Comparison of ENCODE assay signal across 8 cellular contexts in the genomic region with DNA sequence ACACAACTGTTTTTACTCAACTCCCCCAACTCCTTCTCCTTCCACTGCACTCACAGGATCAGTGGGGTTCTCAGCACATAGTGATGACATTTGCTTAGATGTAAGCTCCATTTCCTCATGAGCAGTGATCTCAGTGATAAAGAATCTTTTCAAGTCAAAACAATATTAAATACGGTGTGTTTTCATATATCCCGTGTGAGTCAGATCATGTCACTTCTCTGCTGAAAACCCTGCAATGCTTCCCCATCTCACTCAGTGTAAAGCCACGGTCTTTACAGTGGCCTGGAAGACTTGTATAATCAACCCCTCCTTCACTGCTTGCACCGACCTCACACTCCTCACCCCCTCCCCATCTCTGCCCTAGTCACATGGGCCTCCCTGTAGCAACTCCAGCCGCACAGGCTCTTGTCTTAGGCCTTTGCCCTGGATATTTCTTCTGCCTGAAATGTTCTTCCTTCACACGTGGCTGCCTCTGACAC.
A peak's percentile ranks its signal among the peaks of the same experiment; 100 is the strongest.
DNase-seq lines count a peak whose midpoint lies in the region; ATAC-seq and TF ChIP-seq lines count a peak whose summit lies in the region.

No MANE protein-coding gene starts in this region.

- no TSS peak for BruUV-seq in Panc1 (replicated peaks; lab: Mats Ljungman, UMichigan)

- CTCF ChIA-PET in Panc1 (lab: Charles Lee): no interaction called here

- TF ChIP-seq CTCF in Panc1 (IDR thresholded peaks at IDR 0.05): no peak
- no peak for TF ChIP-seq CTCF in epithelial cell of proximal tubule (conservative IDR thresholded peaks at IDR 0.05; ENCODE audit: low read depth, low read length)
- no peak for TF ChIP-seq CTCF in nephron progenitor cell (IDR thresholded peaks at IDR 0.05)

- H3K4me3 ChIP-seq in CD4-positive, CD25-positive, alpha-beta regulatory T cell (ENCODE audit: low read depth, low read length): no peak overlapping the region
- H3K4me3 ChIP-seq in Panc1 (ENCODE audit: low read depth in 2 of 2, low read length in 2 of 2) (no peak overlapping the region), epithelial cell of proximal tubule (ENCODE audit: low read depth, low read length) (no peak overlapping the region)

- ATAC-seq in CD4-positive, CD25-positive, alpha-beta regulatory T cell (ENCODE audit: low read depth in 2 of 2): peak; percentile 67 to 76
- ATAC-seq in Panc1 (peak; percentile 80), HG03432 (IDR thresholded peaks at IDR 0.05; ENCODE audit: unreplicated experiment) (no peak)

- H3K9me3 ChIP-seq in CD4-positive, CD25-positive, alpha-beta regulatory T cell (ENCODE audit: control insufficient read depth in 2 of 2, low read length in 2 of 2): no peaks in the 10 kb centered on the region
- H3K9me3 ChIP-seq in Panc1 (ENCODE audit: control insufficient read depth, insufficient read depth, low read depth, low read length): no peaks in the 10 kb centered on the region

- no peaks in the 10 kb centered on the region for H3K27me3 Mint-ChIP-seq in CD4-positive, CD25-positive, alpha-beta regulatory T cell
- no peaks in the 10 kb centered on the region for H3K27me3 Mint-ChIP-seq in nephron progenitor cell (ENCODE audit: low read depth, poor library complexity)

- POLR2A ChIA-PET in Panc1 (lab: Charles Lee): no interaction called here

- peak overlapping the region; percentile 50 for H3K27ac ChIP-seq in CD4-positive, CD25-positive, alpha-beta regulatory T cell (ENCODE audit: insufficient read depth, low read length, poor library complexity, severe bottlenecking)
- no peak overlapping the region for H3K27ac ChIP-seq in Panc1 (ENCODE audit: low read length)

- H3K4me1 Mint-ChIP-seq in CD4-positive, CD25-positive, alpha-beta regulatory T cell: peaks cover 8 to 22% (median 12%) of the 10 kb centered on the region in 4 donors
- peaks cover 15% of the 10 kb centered on the region for H3K4me1 Mint-ChIP-seq in nephron progenitor cell

- peaks cover 11% of the 10 kb centered on the region for H3K4me1 ChIP-seq in CD4-positive, CD25-positive, alpha-beta regulatory T cell (ENCODE audit: control insufficient read depth, insufficient read depth, low read length, poor library complexity, severe bottlenecking)
- H3K4me1 ChIP-seq in Panc1 (ENCODE audit: control insufficient read depth, insufficient read depth, low read length): no peaks in the 10 kb centered on the region

- intact Hi-C loops in Panc1 (cut with micrococcal nuclease; ENCODE audit: unreplicated experiment): loop anchor here (5.0 kb wide), 1 partner anchor 325 kb away; no protein-coding TSS in a partner anchor

- DNase-seq in CD4-positive, CD25-positive, alpha-beta regulatory T cell: peak in 1 of 3 donors; percentile 57
- DNase-seq in Panc1 (ENCODE audit: low read depth, low spot score) (no peak), epithelial cell of proximal tubule (ENCODE audit: low read depth) (peak; percentile 95), nephron progenitor cell (peak; percentile 20), HuH-7.5 (ENCODE audit: low spot score) (no peak), GM19240 (ENCODE audit: insufficient read length, low spot score) (no peak), NCI-H1105 treated with DMSO at 0.1 percent for 48 hours (lab: John Stamatoyannopoulos, UW) (no peak)

- H3K36me3 ChIP-seq in CD4-positive, CD25-positive, alpha-beta regulatory T cell (ENCODE audit: control insufficient read depth, insufficient read depth, low read length): no peaks in the 10 kb centered on the region
- H3K36me3 ChIP-seq in Panc1 (ENCODE audit: control insufficient read depth, insufficient read depth, low read length): no peaks in the 10 kb centered on the region

- H3K9me3 Mint-ChIP-seq in CD4-positive, CD25-positive, alpha-beta regulatory T cell: no peaks in the 10 kb centered on the region
- H3K9me3 Mint-ChIP-seq in nephron progenitor cell: no peaks in the 10 kb centered on the region

- peak overlapping the region; percentile 70 to 84 (median 75) for H3K27ac Mint-ChIP-seq in CD4-positive, CD25-positive, alpha-beta regulatory T cell
- peak overlapping the region; percentile 2 for H3K27ac Mint-ChIP-seq in nephron progenitor cell

- H3K36me3 Mint-ChIP-seq in CD4-positive, CD25-positive, alpha-beta regulatory T cell: no peaks in the 10 kb centered on the region
- no peaks in the 10 kb centered on the region for H3K36me3 Mint-ChIP-seq in nephron progenitor cell (ENCODE audit: low read depth)

- no peaks in the 10 kb centered on the region for H3K27me3 ChIP-seq in CD4-positive, CD25-positive, alpha-beta regulatory T cell (ENCODE audit: control insufficient read depth, insufficient read depth, low read length)
- H3K27me3 ChIP-seq in Panc1 (ENCODE audit: control insufficient read depth, insufficient read depth, low read length): no peaks in the 10 kb centered on the region

- in situ Hi-C loops in Panc1 (cut with HindIII; ENCODE audit: low pct_unique_long_range_greater_than_20kb, low sequenced_read_pairs): no loop called here

- H3K4me3 Mint-ChIP-seq in CD4-positive, CD25-positive, alpha-beta regulatory T cell: peak overlapping the region in 2 of 4 donors; percentile 21 to 34
- no peak overlapping the region for H3K4me3 Mint-ChIP-seq in nephron progenitor cell

Comparison
In these comparisons a context has a peak if more than half of its experiments do, and no peak if none do; other contexts are left out.
1. DNase-seq: peak in epithelial cell of proximal tubule (single experiment) and nephron progenitor cell (single experiment); none in Panc1 (single experiment), HuH-7.5 (single experiment), GM19240 (single experiment) and NCI-H1105 treated with DMSO at 0.1 percent for 48 hours (single experiment).